Comparison of ENCODE assay signal across 7 cellular contexts in the genomic region with DNA sequence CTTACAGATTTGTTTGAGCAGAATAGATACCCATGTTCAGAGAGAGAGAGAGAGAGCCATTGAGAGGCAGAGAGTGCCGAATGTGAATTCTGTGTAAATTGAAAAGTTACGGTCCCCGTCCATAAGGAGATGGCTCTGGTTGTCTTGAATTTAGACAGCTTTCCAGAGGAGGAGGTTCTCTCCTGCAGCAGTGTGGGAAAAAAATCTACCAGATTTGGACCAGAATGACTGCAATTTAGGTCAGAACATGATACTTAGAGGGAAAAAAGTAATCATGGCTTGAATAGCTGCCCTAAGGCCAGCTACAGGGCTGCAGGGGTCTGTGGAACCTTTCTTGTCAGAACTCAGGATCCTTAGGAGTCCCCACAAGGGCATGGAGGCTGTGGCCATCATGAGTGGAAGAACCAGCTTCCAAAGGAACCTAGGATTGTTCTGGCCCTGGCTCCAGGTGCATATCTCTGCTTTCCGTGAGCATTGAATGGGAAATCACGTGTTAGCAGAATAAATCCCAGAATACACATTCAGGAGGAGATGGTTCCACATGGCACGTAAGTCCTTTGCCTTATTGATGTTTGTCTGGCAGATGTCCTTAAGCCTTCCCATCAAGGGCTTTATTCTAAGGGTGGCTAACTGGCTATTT. TPM values are rescaled to one million over a fixed set of nuclear protein-coding genes. Genes with fewer than 3 reads are reported as not detected.
DNase-seq lines count a peak whose midpoint lies in the region; ATAC-seq and TF ChIP-seq lines count a peak whose summit lies in the region.

No MANE protein-coding gene starts in this region.

- H3K9me2 ChIP-seq in Loucy (replicated peaks; ENCODE audit: low read depth, low read length), result no peaks in the 10 kb centered on the region

- no peaks in the 10 kb centered on the region for H3K36me3 ChIP-seq in GM06990 (ENCODE audit: control insufficient read depth, insufficient read depth, low read length)
- H3K36me3 ChIP-seq in Loucy (ENCODE audit: insufficient read depth, low read length), result no peaks in the 10 kb centered on the region
- no peaks in the 10 kb centered on the region for H3K36me3 ChIP-seq in osteoblast (ENCODE audit: insufficient read depth, low read length)

- H3K4me2 ChIP-seq in Loucy (ENCODE audit: low read depth, low read length, poor library complexity, severe bottlenecking) (peak overlapping the region; percentile 63), osteoblast (ENCODE audit: insufficient read depth, low read length) (peak overlapping the region; percentile 73)

- H3K27ac ChIP-seq in cingulate gyrus (ENCODE audit: low read depth, low read length) (peak overlapping the region; percentile 55), osteoblast (ENCODE audit: low read depth, low read length) (peak overlapping the region; percentile 82)

- no peak for DNase-seq in GM06990 (ENCODE audit: extremely low read depth, insufficient read length)
- no peak for DNase-seq in osteoblast (ENCODE audit: insufficient read length, low spot score, missing footprints)
- no peak for DNase-seq in NCI-H146 (lab: John Stamatoyannopoulos, UW)

- no peaks in the 10 kb centered on the region for H3K9me3 ChIP-seq in Loucy (ENCODE audit: insufficient read depth, low read depth, low read length)
- no peaks in the 10 kb centered on the region for H3K9me3 ChIP-seq in osteoblast (ENCODE audit: low read depth, low read length)

- H3K4me1 ChIP-seq in Loucy (ENCODE audit: insufficient read depth, low read length, poor library complexity, severe bottlenecking), result peaks cover 13% of the 10 kb centered on the region
- H3K4me1 ChIP-seq in osteoblast (ENCODE audit: insufficient read depth, low read length), result peaks cover 19% of the 10 kb centered on the region

- H3F3A ChIP-seq in Loucy (ENCODE audit: low read depth), result 0 out of 2 replicates have a peak, but pooled peaks cover 3% of the 10 kb centered on the region

- no peak for TF ChIP-seq CTCF in GM06990 (IDR thresholded peaks at IDR 0.05; ENCODE audit: insufficient read depth, low read length, poor library complexity, severe bottlenecking)
- no peak for TF ChIP-seq CTCF in Loucy (conservative IDR thresholded peaks at IDR 0.05; ENCODE audit: low read length)
- no peak for TF ChIP-seq CTCF in osteoblast (IDR thresholded peaks at IDR 0.05; ENCODE audit: extremely low read depth, low read depth, low read length)

- H3K4me3 ChIP-seq in GM06990 (replicated peaks; ENCODE audit: low read depth, low read length), result peak overlapping the region; percentile 3; the same call in 1 of the 2 replicates
- H3K4me3 ChIP-seq in Loucy (ENCODE audit: low read length, poor library complexity, severe bottlenecking), result peak overlapping the region; percentile 44
- peak overlapping the region; percentile 46 for H3K4me3 ChIP-seq in osteoblast (ENCODE audit: insufficient read depth, low read length)

- no peaks in the 10 kb centered on the region for H3K27me3 ChIP-seq in GM06990 (replicated peaks; ENCODE audit: control insufficient read depth, insufficient read depth, low read length)
- no peaks in the 10 kb centered on the region for H3K27me3 ChIP-seq in Loucy (ENCODE audit: insufficient read depth, low read length, poor library complexity, severe bottlenecking)
- H3K27me3 ChIP-seq in osteoblast (ENCODE audit: insufficient read depth, low read length), result no peaks in the 10 kb centered on the region

- H3K9ac ChIP-seq in Loucy (ENCODE audit: low read depth, low read length, poor library complexity, severe bottlenecking), result peak overlapping the region; percentile 13

- H3K79me2 ChIP-seq in Loucy (ENCODE audit: insufficient read depth, low read length), result 0 out of 2 replicates have a peak, but pooled peaks cover 5% of the 10 kb centered on the region
- H3K79me2 ChIP-seq in osteoblast (ENCODE audit: insufficient read depth, low read length), result peaks cover 21% of the 10 kb centered on the region

- H2AFZ ChIP-seq in Loucy (ENCODE audit: low read length) (no peak overlapping the region), osteoblast (ENCODE audit: low read length) (peak overlapping the region; percentile 16)

- no peaks in the 10 kb centered on the region for H4K20me1 ChIP-seq in Loucy (ENCODE audit: insufficient read depth, low read length, poor library complexity, severe bottlenecking)
- no peaks in the 10 kb centered on the region for H4K20me1 ChIP-seq in osteoblast (ENCODE audit: insufficient read depth, low read length)

- ATAC-seq in GM18520 (IDR thresholded peaks at IDR 0.05; ENCODE audit: unreplicated experiment), result no peak
- ATAC-seq in HG02623 (IDR thresholded peaks at IDR 0.05; ENCODE audit: unreplicated experiment), result no peak

RNA-seq across cellular contexts. Expression of gene PITPNC1, which starts 13.0 kb away (rescaled TPM):
- 5.0 and 6.2 TPM in 2 replicates for total RNA-seq in osteoblast

RNA-seq across cellular contexts. Expression of gene PSMD12, which starts 23.7 kb away (rescaled TPM):
- total RNA-seq in osteoblast, result 22.7 and 24.2 TPM in 2 replicates
